34 cellular contexts compared by ENCODE assay signal in genomic region chr5:15387931-15388330, GRCh38.
"Had no signal": no experiment of that assay in that cellular context is flagged by ENCODE, and none has a peak within 500 bp of the region (broad histone marks: within the 10 kb centered on the region; RNA-seq: fewer than 3 reads in every experiment).

No MANE protein-coding gene starts in this region.

- H3K36me3 ChIP-seq: adrenal gland, ascending aorta, brain microvascular endothelial cell, breast epithelium, cardiac muscle cell had no signal

- ATAC-seq: activated naive CD4-positive, alpha-beta T cell treated with anti-CD3 and anti-CD28 coated beads, Interleukin-2, amount 50 U/mL, for 72 hours; activated naive CD8-positive, alpha-beta T cell treated with anti-CD3 and anti-CD28 coated beads, Interleukin-2, amount 50 U/mL, for 24 hours; activated T-cell treated with anti-CD3 and anti-CD28 coated beads, Interleukin-2, amount 50 U/mL, for 72 hours; activated T-helper 17 cell treated with anti-CD3 and anti-CD28 coated beads, Interleukin-2, amount 50 U/mL, for 72 hours; body of pancreas had no signal

- H3K9me3 ChIP-seq: adrenal gland, ascending aorta, body of pancreas, breast epithelium had no signal

- H3K27me3 ChIP-seq: adrenal gland, ascending aorta, body of pancreas, brain microvascular endothelial cell, breast epithelium, cardiac muscle cell had no signal

- FAIRE-seq: astrocyte, bronchial epithelial cell had no signal

- H3K27ac ChIP-seq: adrenal gland, ascending aorta, body of pancreas, brain microvascular endothelial cell, cardiac muscle cell had no signal

- H3K4me3 ChIP-seq: adrenal gland, ascending aorta, body of pancreas, breast epithelium, cardiac muscle cell had no signal

- H3K4me1 ChIP-seq: adrenal gland, ascending aorta, body of pancreas, breast epithelium had no signal

- DNase-seq: activated effector memory CD4-positive, alpha-beta T cell treated with anti-CD3 and anti-CD28 coated beads, Interleukin-2, amount 50 U/mL, for 16 hours; activated effector memory CD4-positive, alpha-beta T cell treated with Interleukin-2 at 50 U/mL for 16 hours; activated gamma-delta T cell; activated gamma-delta T cell treated with Interleukin-2 at 50 U/mL for 16 hours; activated naive CD4-positive, alpha-beta T cell; activated naive CD4-positive, alpha-beta T cell treated with anti-CD3 and anti-CD28 coated beads for 36 hours; activated naive CD4-positive, alpha-beta T cell treated with anti-CD3 and anti-CD28 coated beads, Interleukin-2, amount 10 ng/mL, durations not matched to agents 7 days and 5 days; activated naive CD4-positive, alpha-beta T cell treated with anti-CD3 and anti-CD28 coated beads, Interleukin-2, amount 50 U/mL, for 16 hours; activated naive CD4-positive, alpha-beta T cell treated with Interleukin-2 at 50 U/mL for 16 hours; activated naive CD8-positive, alpha-beta T cell treated with anti-CD3 and anti-CD28 coated beads for 36 hours; activated naive CD8-positive, alpha-beta T cell treated with anti-CD3 and anti-CD28 coated beads, Interleukin-2, amount 10 ng/mL, durations not matched to agents 7 days and 5 days; activated naive CD8-positive, alpha-beta T cell treated with anti-CD3 and anti-CD28 coated beads, Interleukin-2, amount 50 U/mL, for 24 hours; activated T-cell treated with anti-CD3 and anti-CD28 coated beads, Interleukin-2, amount 50 U/mL, for 1 hour; activated T-cell treated with anti-CD3 and anti-CD28 coated beads, Interleukin-2, amount 50 U/mL, for 24 hours; activated T-cell treated with anti-CD3 and anti-CD28 coated beads, Interleukin-2, amount 50 U/mL, for 4 hours; activated T-cell treated with anti-CD3 and anti-CD28 coated beads, Interleukin-2, amount 50 U/mL, for 48 hours; activated T-cell treated with anti-CD3 and anti-CD28 coated beads, Interleukin-2, amount 50 U/mL, for 72 hours; adrenal gland; amniotic stem cell; amygdala; anterior cingulate cortex; aorta; body of pancreas; brain microvascular endothelial cell; caudate nucleus; central memory CD4-positive, alpha-beta T cell; cerebellar nuclear complex had no signal
